Comparison of ENCODE assay signal across 12 cellular contexts in genomic region chr17:47168896-47169295, GRCh38. TPM values are rescaled to one million over a fixed set of nuclear protein-coding genes. Genes with fewer than 3 reads are reported as not detected.
"Had no signal": no experiment of that assay in that cellular context is flagged by ENCODE, and none has a peak within 500 bp of the region (broad histone marks: within the 10 kb centered on the region; RNA-seq: fewer than 3 reads in every experiment).

No MANE protein-coding gene starts in this region.

RNA-seq across cellular contexts. Expression of gene MYL4, which starts 40.3 kb away (rescaled TPM):
- total RNA-seq: activated B cell treated with CpG ODN at 0.5 μM for 24 hours; activated CD4-positive, alpha-beta memory T cell treated with anti-CD3 and anti-CD28 coated beads for 36 hours; activated CD4-positive, alpha-beta memory T cell treated with anti-CD3 and anti-CD28 coated beads, Interleukin-2, amount 10 ng/mL, durations not matched to agents 7 days and 5 days; activated CD4-positive, alpha-beta T cell treated with anti-CD3 and anti-CD28 coated beads for 36 hours; activated CD4-positive, alpha-beta T cell treated with anti-CD3 and anti-CD28 coated beads, Interleukin-2, amount 10 ng/mL, durations not matched to agents 24 days and 14 days; activated CD4-positive, alpha-beta T cell treated with anti-CD3 and anti-CD28 coated beads, Interleukin-2, amount 10 ng/mL, durations not matched to agents 7 days and 5 days; activated CD8-positive, alpha-beta memory T cell treated with anti-CD3 and anti-CD28 coated beads for 36 hours; activated CD8-positive, alpha-beta T cell treated with anti-CD3 and anti-CD28 coated beads for 36 hours; activated CD8-positive, alpha-beta T cell treated with anti-CD3 and anti-CD28 coated beads, Interleukin-2, amount 10 ng/mL, durations not matched to agents 7 days and 5 days; T-cell; T-helper 17 cell; T-helper 2 cell treated with Interferon-gamma antibody and Interleukin-4, amounts not matched to agents 100 ng/mL and 5 ng/mL, for 36 hours had no signal
